In the genomic region with DNA sequence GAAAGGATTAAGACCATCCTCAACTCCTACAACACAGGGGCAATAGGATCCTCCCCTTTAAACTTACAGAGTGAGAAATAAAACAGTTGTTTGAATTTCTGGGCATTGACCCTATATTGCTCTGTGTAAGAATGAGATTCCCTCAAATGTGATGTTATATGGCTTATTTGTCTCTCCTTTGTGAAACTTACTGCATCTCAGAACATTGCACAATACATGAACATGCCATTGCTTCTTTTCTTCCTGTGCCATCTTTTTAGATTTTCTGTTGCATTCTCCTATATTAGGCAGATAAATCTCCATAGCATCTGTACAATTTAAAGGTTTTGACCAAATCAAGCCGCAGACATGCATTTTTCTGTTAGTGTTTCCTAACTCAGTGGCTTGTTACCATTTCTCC, we compare ENCODE assay signal across 14 cellular contexts.
DNase-seq lines count a peak whose midpoint lies in the region; ATAC-seq, FAIRE-seq and TF ChIP-seq lines count a peak whose summit lies in the region.
"Had no signal": no experiment of that assay in that cellular context is flagged by ENCODE, and none has a peak within 500 bp of the region (broad histone marks: within the 10 kb centered on the region; RNA-seq: fewer than 3 reads in every experiment).

No MANE protein-coding gene starts in this region.

- H2AFZ ChIP-seq in IMR-90 (replicated peaks; ENCODE audit: low read length, poor library complexity) = no peak overlapping the region
- no peak overlapping the region for H2AFZ ChIP-seq in H1 (ENCODE audit: low read length)

- DNase-seq in A549 (ENCODE audit: low read depth in 1 of 2, low spot score in 1 of 2) (no peak), IMR-90 (no peak), H1 (ENCODE audit: low read depth in 1 of 2, low spot score in 2 of 2) (no peak), thyroid gland (no peak)
- DNase-seq in naive thymus-derived CD8-positive, alpha-beta T cell = no peak
- DNase-seq: 8988T; Calu3; CD4-positive, alpha-beta memory T cell; GF-D8; GOT3 had no signal

- H3K9ac ChIP-seq in IMR-90 (ENCODE audit: low read depth, low read length) = no peak overlapping the region
- H3K9ac ChIP-seq in H1 (replicated peaks in 1 of 4; ENCODE audit: extremely low read depth in 1 of 4, low read depth in 3 of 4, low read length in 3 of 4) = no peak overlapping the region

- CTCF ChIA-PET in A549 (lab: Yijun Ruan, JAX) = interaction anchor here (0.8 kb wide), 1 partner anchor 1423 kb away, joined by 3 read pairs; no protein-coding TSS in a partner anchor
- CTCF ChIA-PET in IMR-90 (lab: Yijun Ruan, JAX) = no interaction called here
- CTCF ChIA-PET in H1 (lab: Charles Lee; ENCODE audit: partially characterized antibody) = interaction anchor here (0.6 to 2.1 kb wide), 6 partner anchors 8 to 420 kb away, joined by 3 to 19 read pairs (median 4); no protein-coding TSS in a partner anchor

- H2BK20ac ChIP-seq in IMR-90 (ENCODE audit: low read depth, low read length) (no peak overlapping the region), H1 (ENCODE audit: low read length) (no peak overlapping the region)

- H4K5ac ChIP-seq in IMR-90 (ENCODE audit: low read depth, low read length) (no peak overlapping the region), H1 (ENCODE audit: insufficient read length, low read depth, low read length) (no peak overlapping the region)

- H3K4ac ChIP-seq in IMR-90 (ENCODE audit: low read depth, low read length) (no peak overlapping the region), H1 (replicated peaks; ENCODE audit: insufficient read length, low read depth, low read length) (no peak overlapping the region)

- H4K8ac ChIP-seq in IMR-90 (ENCODE audit: low read depth in 2 of 2, low read length in 2 of 2) = no peak overlapping the region
- H4K8ac ChIP-seq in H1 (ENCODE audit: extremely low read depth, insufficient read depth, low read length) = no peak overlapping the region

- no peak for TF ChIP-seq RAD21 in A549 (conservative IDR thresholded peaks at IDR 0.05 in 1 of 2, IDR thresholded peaks at IDR 0.05 in 1 of 2)
- no peak for TF ChIP-seq RAD21 in IMR-90 (IDR thresholded peaks at IDR 0.05; ENCODE audit: low read length)
- TF ChIP-seq RAD21 in H1 (IDR thresholded peaks at IDR 0.05 in 1 of 2, conservative IDR thresholded peaks at IDR 0.05 in 1 of 2; ENCODE audit: low read depth in 2 of 2, low read length in 2 of 2) = no peak

- POLR2A ChIA-PET in A549 (lab: Yijun Ruan, JAX) (no interaction called here), IMR-90 (lab: Charles Lee; ENCODE audit: unreplicated experiment) (no interaction called here), H1 (lab: Charles Lee; ENCODE audit: partially characterized antibody) (no interaction called here)
- POLR2A ChIA-PET in naive thymus-derived CD8-positive, alpha-beta T cell (lab: Charles Lee) = no interaction called here

- in situ Hi-C loops in IMR-90 (cut with MboI; ENCODE audit: low sequenced_read_pairs) = no loop called here

- H4K20me1 ChIP-seq in IMR-90 (ENCODE audit: insufficient read depth, low read length) (no peaks in the 10 kb centered on the region), H1 (replicated peaks in 1 of 2; ENCODE audit: control insufficient read depth in 1 of 2, insufficient read depth in 2 of 2, low read length in 2 of 2) (no peaks in the 10 kb centered on the region)

- TF ChIP-seq CTCF in A549 (IDR thresholded peaks at IDR 0.05) (no peak), IMR-90 (conservative IDR thresholded peaks at IDR 0.05; ENCODE audit: low read depth, low read length) (no peak), H1 (IDR thresholded peaks at IDR 0.05; ENCODE audit: control extremely low read depth in 1 of 3, insufficient read depth in 1 of 3, low read depth in 1 of 3, low read length in 3 of 3) (no peak), thyroid gland (IDR thresholded peaks at IDR 0.05) (no peak)

- intact Hi-C loops in IMR-90 (cut with micrococcal nuclease) (loop anchor here (5.0 kb wide), 1 partner anchor 331 kb away; no protein-coding TSS in a partner anchor), thyroid gland (cut with DNase I) (no loop called here)

- peaks cover 0 to 6% (median 0%) of the 10 kb centered on the region in 4 donors for H3K4me1 Mint-ChIP-seq in naive thymus-derived CD8-positive, alpha-beta T cell
- H3K4me1 Mint-ChIP-seq: CD4-positive, alpha-beta memory T cell had no signal

- WGBS in A549 (ENCODE audit: missing lambda C conversion rate) = 21% methylated on average over 1 of the region's 1 CpG
- no CpG with 5 or more reads among the region's 1 CpG for WGBS in IMR-90 (ENCODE audit: extremely low coverage in 2 of 2, insufficient read length in 1 of 2), 2 experiments
- WGBS in H1 (ENCODE audit: extremely low coverage in 1 of 2, insufficient coverage in 1 of 2, insufficient read length in 1 of 2, insufficient replicate concordance in 2 of 2, low coverage in 1 of 2, low lambda C conversion rate in 2 of 2, missing lambda C conversion rate in 1 of 2), 2 experiments = 95% methylated on average over 1 of the region's 1 CpG; no CpG with 5 or more reads in 1 of the 2 experiments
- WGBS in thyroid gland, 2 donors = 91 to 100% methylated on average over 1 of the region's 1 CpG

- H3K9me3 ChIP-seq in A549 (no peaks in the 10 kb centered on the region), IMR-90 (ENCODE audit: control insufficient read depth, insufficient read depth, low read length) (no peaks in the 10 kb centered on the region), H1 (ENCODE audit: insufficient read depth in 2 of 2, low read depth in 1 of 2, low read length in 1 of 2) (no peaks in the 10 kb centered on the region), thyroid gland (no peaks in the 10 kb centered on the region)

- no peak overlapping the region for H2BK12ac ChIP-seq in H1 (ENCODE audit: low read depth, low read length)

- H3K14ac ChIP-seq in IMR-90 (replicated peaks; ENCODE audit: low read depth, low read length) (no peak overlapping the region), H1 (ENCODE audit: insufficient read length) (no peak overlapping the region)

- no peak overlapping the region for H3K18ac ChIP-seq in IMR-90 (ENCODE audit: low read depth, low read length)
- no peak overlapping the region for H3K18ac ChIP-seq in H1 (ENCODE audit: extremely low read depth, low read length)

- H3K4me1 ChIP-seq in A549 (0 out of 3 replicates have a peak, but pooled peaks cover 3% of the 10 kb centered on the region), IMR-90 (ENCODE audit: control insufficient read depth, insufficient read depth, low read length) (no peaks in the 10 kb centered on the region), H1 (replicated peaks in 1 of 4; ENCODE audit: control insufficient read depth in 3 of 4, insufficient read depth in 4 of 4, low read length in 3 of 4) (peaks cover 0 to 3% (median 2%) of the 10 kb centered on the region in 4 experiments; a peak in 4 of 7 replicates), thyroid gland (no peaks in the 10 kb centered on the region)

- no peak overlapping the region for H2BK5ac ChIP-seq in IMR-90 (ENCODE audit: low read depth, low read length, poor library complexity, severe bottlenecking)
- no peak overlapping the region for H2BK5ac ChIP-seq in H1 (ENCODE audit: low read depth, low read length)

- FAIRE-seq in A549 (lab: Jason Lieb, UNC) (peak; percentile 32), H1 (lab: Jason Lieb, UNC) (no peak)
- FAIRE-seq: GM12891, GM18507 had no signal

- no peaks in the 10 kb centered on the region for H3K9me1 ChIP-seq in IMR-90 (ENCODE audit: insufficient read depth, low read length)

- H3K36me3 ChIP-seq in IMR-90 (ENCODE audit: control insufficient read depth, insufficient read depth, low read length) (no peaks in the 10 kb centered on the region), H1 (ENCODE audit: control insufficient read depth in 2 of 4, insufficient read depth in 4 of 4, low read length in 3 of 4) (no peaks in the 10 kb centered on the region), thyroid gland (no peaks in the 10 kb centered on the region)

- dilution Hi-C loops in IMR-90 (cut with HindIII; ENCODE audit: low sequenced_read_pairs, unreplicated experiment) = no loop called here

- H3K27me3 ChIP-seq in IMR-90 (ENCODE audit: control insufficient read depth, insufficient read depth, low read length) (no peaks in the 10 kb centered on the region), H1 (replicated peaks in 1 of 4; ENCODE audit: control insufficient read depth in 3 of 4, extremely low read depth in 1 of 4, insufficient read depth in 3 of 4, low read length in 3 of 4) (peaks cover 0 to 9% (median 3%) of the 10 kb centered on the region in 4 experiments; a peak in 4 of 7 replicates), thyroid gland (no peaks in the 10 kb centered on the region)

- H3K4me3 ChIP-seq in A549 (no peak overlapping the region), IMR-90 (ENCODE audit: insufficient read depth, low read depth, low read length) (no peak overlapping the region), H1 (ENCODE audit: extremely low read depth in 1 of 4, insufficient read depth in 2 of 4, low read depth in 3 of 4, low read length in 4 of 4) (no peak overlapping the region), thyroid gland (replicated peaks in 1 of 3) (no peak overlapping the region)

- H3K27ac Mint-ChIP-seq in naive thymus-derived CD8-positive, alpha-beta T cell = no peak overlapping the region
- H3K27ac Mint-ChIP-seq: CD4-positive, alpha-beta memory T cell; H9 had no signal

- no TSS peak for BruUV-seq in IMR-90 (replicated peaks; lab: Mats Ljungman, UMichigan)

- no peak overlapping the region for H2AK5ac ChIP-seq in IMR-90 (ENCODE audit: low read depth, low read length)
- H2AK5ac ChIP-seq in H1 (ENCODE audit: low read depth, low read length) = no peak overlapping the region

- peaks cover 0 to 5% (median 0%) of the 10 kb centered on the region in 5 donors for H3K27me3 Mint-ChIP-seq in naive thymus-derived CD8-positive, alpha-beta T cell
- H3K27me3 Mint-ChIP-seq: CD4-positive, alpha-beta memory T cell had no signal

- H3K56ac ChIP-seq in IMR-90 (ENCODE audit: extremely low read depth, insufficient read depth, low read length) (no peak overlapping the region), H1 (replicated peaks; ENCODE audit: insufficient read length, low read depth, low read length) (no peak overlapping the region)

- ATAC-seq in A549 (no peak), IMR-90 (ENCODE audit: low read depth) (no peak), HG03108 (IDR thresholded peaks at IDR 0.05; ENCODE audit: unreplicated experiment) (no peak)
- ATAC-seq in naive thymus-derived CD8-positive, alpha-beta T cell = no peak

- H3K79me1 ChIP-seq in IMR-90 (ENCODE audit: low read depth in 1 of 2, low read length in 2 of 2) (no peaks in the 10 kb centered on the region), H1 (ENCODE audit: low read depth, low read length) (no peaks in the 10 kb centered on the region)

- TF ChIP-seq POLR2A in A549 (IDR thresholded peaks at IDR 0.05; ENCODE audit: low read length) = no peak
- no peak for TF ChIP-seq POLR2A in IMR-90 (IDR thresholded peaks at IDR 0.05; ENCODE audit: low read depth, low read length)
- TF ChIP-seq POLR2A in H1 (IDR thresholded peaks at IDR 0.05; ENCODE audit: control extremely low read depth in 1 of 2, low read depth in 2 of 2, low read length in 2 of 2) = no peak
- no peak for TF ChIP-seq POLR2A in thyroid gland (IDR thresholded peaks at IDR 0.05)

- H3K4me2 ChIP-seq in A549 (no peak overlapping the region), IMR-90 (ENCODE audit: low read depth, low read length) (no peak overlapping the region), H1 (ENCODE audit: insufficient read depth in 1 of 2, low read depth in 2 of 2, low read length in 2 of 2) (no peak overlapping the region)

- no peak overlapping the region for H2BK120ac ChIP-seq in IMR-90 (ENCODE audit: low read depth, low read length)
- no peak overlapping the region for H2BK120ac ChIP-seq in H1 (replicated peaks; ENCODE audit: low read depth, low read length)

- H3K23me2 ChIP-seq in H1 (ENCODE audit: low read depth, low read length) = no peaks in the 10 kb centered on the region; the same call in 1 of the 2 replicates

- H4K91ac ChIP-seq in IMR-90 (ENCODE audit: insufficient read depth, low read depth, low read length) (no peak overlapping the region), H1 (replicated peaks; ENCODE audit: insufficient read length, low read length) (no peak overlapping the region)

- no peak overlapping the region for H3K23ac ChIP-seq in IMR-90 (ENCODE audit: low read depth, low read length)
- no peak overlapping the region for H3K23ac ChIP-seq in H1 (ENCODE audit: insufficient read length)

- H2BK15ac ChIP-seq in IMR-90 (ENCODE audit: low read depth, low read length) (no peak overlapping the region), H1 (ENCODE audit: low read length) (no peak overlapping the region)

- no peaks in the 10 kb centered on the region for H3K36me3 Mint-ChIP-seq in naive thymus-derived CD8-positive, alpha-beta T cell
- H3K36me3 Mint-ChIP-seq: CD4-positive, alpha-beta memory T cell had no signal

- no peak overlapping the region for H3K4me3 Mint-ChIP-seq in naive thymus-derived CD8-positive, alpha-beta T cell
- H3K4me3 Mint-ChIP-seq: CD4-positive, alpha-beta memory T cell; H9 had no signal

- TF ChIP-seq EP300 in A549 (IDR thresholded peaks at IDR 0.05) = no peak
- no peak for TF ChIP-seq EP300 in H1 (IDR thresholded peaks at IDR 0.05; ENCODE audit: borderline replicate concordance in 1 of 2, low read depth in 2 of 2, low read length in 2 of 2)

- no peak overlapping the region for H2AK9ac ChIP-seq in IMR-90 (replicated peaks; ENCODE audit: low read depth, low read length, poor library complexity)

- peaks cover 0 to 1% (median 0%) of the 10 kb centered on the region in 9 donors for H3K9me3 Mint-ChIP-seq in naive thymus-derived CD8-positive, alpha-beta T cell
- H3K9me3 Mint-ChIP-seq: H9 had no signal

- H3K27ac ChIP-seq in A549 (no peak overlapping the region), IMR-90 (ENCODE audit: insufficient read depth, low read length) (no peak overlapping the region), H1 (ENCODE audit: low read depth, low read length) (no peak overlapping the region), thyroid gland (no peak overlapping the region)

- H3K79me2 ChIP-seq in H1 (ENCODE audit: control insufficient read depth in 1 of 2, insufficient read depth in 2 of 2, low read length in 2 of 2) = no peaks in the 10 kb centered on the region
